In genomic region chr1:96464991-96465875, GRCh38 we compare ENCODE assay signal across 20 cellular contexts.
DNase-seq lines count a peak whose midpoint lies in the region; ATAC-seq and TF ChIP-seq lines count a peak whose summit lies in the region.
"Had no signal": no experiment of that assay in that cellular context is flagged by ENCODE, and none has a peak within 500 bp of the region (broad histone marks: within the 10 kb centered on the region; RNA-seq: fewer than 3 reads in every experiment).

No MANE protein-coding gene starts in this region.

- no peaks in the 10 kb centered on the region for H3K4me1 ChIP-seq in osteoblast (ENCODE audit: insufficient read depth, low read length)

- no peak for ATAC-seq in activated CD8-positive, alpha-beta T cell treated with anti-CD3 and anti-CD28 coated beads for 36 hours

- no peak overlapping the region for H3K4me3 ChIP-seq in AG10803 (ENCODE audit: low read length)
- peak overlapping the region; percentile 13 for H3K4me3 ChIP-seq in osteoblast (ENCODE audit: insufficient read depth, low read length)

- no peak overlapping the region for H3K4me3 Mint-ChIP-seq in activated CD8-positive, alpha-beta T cell treated with anti-CD3 and anti-CD28 coated beads for 36 hours

- POLR2A ChIA-PET in activated CD8-positive, alpha-beta T cell treated with anti-CD3 and anti-CD28 coated beads for 36 hours (lab: Charles Lee), result no interaction called here

- peak overlapping the region; percentile 53 for H2AFZ ChIP-seq in osteoblast (ENCODE audit: low read length)

- H3K36me3 ChIP-seq in osteoblast (ENCODE audit: insufficient read depth, low read length), result no peaks in the 10 kb centered on the region

- TF ChIP-seq CTCF in AG10803 (conservative IDR thresholded peaks at IDR 0.05; ENCODE audit: low read length) (no peak), osteoblast (IDR thresholded peaks at IDR 0.05; ENCODE audit: extremely low read depth, low read depth, low read length) (no peak)
- no peak for TF ChIP-seq CTCF in activated CD8-positive, alpha-beta T cell treated with anti-CD3 and anti-CD28 coated beads for 36 hours (IDR thresholded peaks at IDR 0.05)

- DNase-seq in AG10803 (ENCODE audit: low read depth), result peak; percentile 9
- DNase-seq in MV-4-11 (lab: John Stamatoyannopoulos, UW), result peak; percentile 91
- DNase-seq in cerebellar cortex (ENCODE audit: low spot score), result peak; percentile 1
- DNase-seq in osteoblast (ENCODE audit: insufficient read length, low spot score, missing footprints), result peak; percentile 80
- DNase-seq in activated CD8-positive, alpha-beta memory T cell treated with anti-CD3 and anti-CD28 coated beads, Interleukin-2, amount 50 U/mL, for 48 hours, result no peak
- DNase-seq in NCI-H510A treated with DMSO at 0.1 percent for 48 hours (lab: John Stamatoyannopoulos, UW), result no peak
- no peak for DNase-seq in activated CD8-positive, alpha-beta T cell treated with anti-CD3 and anti-CD28 coated beads for 36 hours
- DNase-seq in posterior cingulate gyrus, result no peak
- DNase-seq: activated CD4-positive, alpha-beta T cell treated with anti-CD3 and anti-CD28 coated beads for 48 hours; activated CD8-positive, alpha-beta memory T cell treated with anti-CD3 and anti-CD28 coated beads, Interleukin-2, amount 50 U/mL, for 4 hours; activated effector memory CD4-positive, alpha-beta T cell treated with anti-CD3 and anti-CD28 coated beads, Interleukin-2, amount 50 U/mL, for 16 hours; amygdala; COR-L47; EL; foreskin melanocyte; kidney glomerular epithelial cell; NCI-H2171; NCI-H748 treated with DMSO at 0.1 percent for 48 hours; SK-N-SH; stimulated activated naive CD4-positive, alpha-beta T cell treated with Interleukin-2 at 50 U/mL for 16 hours had no signal

- H3K27ac ChIP-seq in osteoblast (ENCODE audit: low read depth, low read length), result no peak overlapping the region

- H3K36me3 Mint-ChIP-seq in activated CD8-positive, alpha-beta T cell treated with anti-CD3 and anti-CD28 coated beads for 36 hours (ENCODE audit: low read depth), result no peaks in the 10 kb centered on the region

- H3K4me2 ChIP-seq in osteoblast (ENCODE audit: insufficient read depth, low read length), result peak overlapping the region; percentile 17
- H3K4me2 ChIP-seq: SK-N-SH had no signal

- no peak overlapping the region for H3K27ac Mint-ChIP-seq in activated CD8-positive, alpha-beta T cell treated with anti-CD3 and anti-CD28 coated beads for 36 hours

- no peaks in the 10 kb centered on the region for H4K20me1 ChIP-seq in osteoblast (ENCODE audit: insufficient read depth, low read length)

- intact Hi-C loops in activated CD8-positive, alpha-beta T cell treated with anti-CD3 and anti-CD28 coated beads for 36 hours (cut with micrococcal nuclease), result no loop called here
- intact Hi-C loops in posterior cingulate gyrus (cut with DNase I), result no loop called here

- no peaks in the 10 kb centered on the region for H3K4me1 Mint-ChIP-seq in activated CD8-positive, alpha-beta T cell treated with anti-CD3 and anti-CD28 coated beads for 36 hours (ENCODE audit: low read depth)

- H3K27me3 ChIP-seq in osteoblast (ENCODE audit: insufficient read depth, low read length), result no peaks in the 10 kb centered on the region

- H3K9me3 Mint-ChIP-seq in activated CD8-positive, alpha-beta T cell treated with anti-CD3 and anti-CD28 coated beads for 36 hours, result peaks cover 2% of the 10 kb centered on the region

- H3K9me3 ChIP-seq in osteoblast (ENCODE audit: low read depth, low read length), result no peaks in the 10 kb centered on the region
- H3K9me3 ChIP-seq: SK-N-SH had no signal

- CTCF ChIA-PET in activated CD8-positive, alpha-beta T cell treated with anti-CD3 and anti-CD28 coated beads for 36 hours (lab: Charles Lee), result no interaction called here

- no peaks in the 10 kb centered on the region for H3K27me3 Mint-ChIP-seq in activated CD8-positive, alpha-beta T cell treated with anti-CD3 and anti-CD28 coated beads for 36 hours

- no peaks in the 10 kb centered on the region for H3K79me2 ChIP-seq in osteoblast (ENCODE audit: insufficient read depth, low read length)

Comparison
In these comparisons a context has a peak if more than half of its experiments do, and no peak if none do; other contexts are left out.
1. DNase-seq: peak in AG10803 (single experiment), MV-4-11 (single experiment), cerebellar cortex (single experiment) and osteoblast (single experiment); none in activated CD8-positive, alpha-beta memory T cell treated with anti-CD3 and anti-CD28 coated beads, Interleukin-2, amount 50 U/mL, for 48 hours (single experiment), NCI-H510A treated with DMSO at 0.1 percent for 48 hours (single experiment), activated CD8-positive, alpha-beta T cell treated with anti-CD3 and anti-CD28 coated beads for 36 hours (single experiment) and posterior cingulate gyrus (0 of 10).